ENCODE assay signal across 26 cellular contexts in the genomic region with DNA sequence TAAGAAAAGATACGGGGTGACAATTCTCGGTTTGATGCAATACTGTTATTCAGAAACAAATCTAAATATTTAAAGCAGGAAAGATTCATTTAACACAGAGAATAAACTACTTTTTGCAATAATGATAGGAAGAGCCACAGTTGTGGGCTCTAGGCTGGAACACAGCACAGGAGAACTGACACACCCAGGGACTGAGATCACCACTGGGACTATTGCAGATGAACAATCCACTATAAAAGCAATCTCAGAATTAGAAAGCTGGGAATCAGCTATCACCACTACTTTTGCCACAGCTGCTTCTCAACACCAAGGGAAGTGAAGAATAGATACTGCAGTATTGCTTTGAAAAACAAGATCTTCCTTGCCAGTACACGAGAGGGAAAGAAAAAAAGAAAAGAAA. TPM values are rescaled to one million over a fixed set of nuclear protein-coding genes. Genes with fewer than 3 reads are reported as not detected.
"Had no signal": no experiment of that assay in that cellular context is flagged by ENCODE, and none has a peak within 500 bp of the region (broad histone marks: within the 10 kb centered on the region; RNA-seq: fewer than 3 reads in every experiment).

No MANE protein-coding gene starts in this region.

- FAIRE-seq: K562 had no signal

- H3K36me3 Mint-ChIP-seq: activated naive CD4-positive, alpha-beta T cell treated with anti-CD3 and anti-CD28 coated beads, Interleukin-2, amount 10 ng/mL, durations not matched to agents 7 days and 5 days; activated naive CD8-positive, alpha-beta T cell treated with anti-CD3 and anti-CD28 coated beads for 36 hours had no signal

- H3K9me3 Mint-ChIP-seq: activated CD8-positive, alpha-beta T cell treated with anti-CD3 and anti-CD28 coated beads for 36 hours; T-helper 1 cell treated with Interleukin-12 subunit alpha and Interleukin-12 subunit beta and Interleukin-4 antibody, amounts not matched to agents 30 μg/mL and 1 μg/mL, for 36 hours had no signal

- H3K27ac Mint-ChIP-seq: activated CD8-positive, alpha-beta T cell treated with anti-CD3 and anti-CD28 coated beads for 36 hours; activated naive CD4-positive, alpha-beta T cell treated with anti-CD3 and anti-CD28 coated beads, Interleukin-2, amount 10 ng/mL, durations not matched to agents 7 days and 5 days; activated naive CD8-positive, alpha-beta T cell treated with anti-CD3 and anti-CD28 coated beads for 36 hours; activated T-cell treated with anti-CD3 and anti-CD28 coated beads, Interleukin-2, amount 50 U/mL, for 72 hours; activated T-helper 2 cell treated with anti-CD3 and anti-CD28 coated beads, Interferon-gamma antibody, Interleukin-2, Interleukin-4, amounts not matched to agents 10 μg/mL and 5 μg/mL and 100 μg/mL, durations not matched to agents 14 hours and 24 hours and 36 hours; T-helper 1 cell treated with Interleukin-12 subunit alpha and Interleukin-12 subunit beta and Interleukin-4 antibody, amounts not matched to agents 30 μg/mL and 1 μg/mL, for 36 hours had no signal

- DNase-seq: activated CD4-positive, alpha-beta T cell treated with anti-CD3 and anti-CD28 coated beads for 4 hours; activated CD8-positive, alpha-beta memory T cell treated with anti-CD3 and anti-CD28 coated beads, Interleukin-2, amount 50 U/mL, for 4 hours; activated CD8-positive, alpha-beta T cell treated with anti-CD3 and anti-CD28 coated beads for 36 hours; activated gamma-delta T cell treated with Interleukin-2 at 50 U/mL for 16 hours; activated naive CD4-positive, alpha-beta T cell treated with anti-CD3 and anti-CD28 coated beads, Interleukin-2, amount 10 ng/mL, durations not matched to agents 7 days and 5 days; activated naive CD8-positive, alpha-beta T cell treated with anti-CD3 and anti-CD28 coated beads for 36 hours; activated T-cell treated with anti-CD3 and anti-CD28 coated beads, Interleukin-2, amount 50 U/mL, for 72 hours; adrenal gland; anterior cingulate cortex; central memory CD4-positive, alpha-beta T cell; Karpas-422; NCI-H1092; NCI-H1417; NCI-H2029; NCI-H345; NCI-H510A; NCI-H526 treated with DMSO at 0.1 percent for 48 hours; NCI-H82; NK-92 treated with Interleukin-12 subunit alpha and Interleukin-12 subunit beta, amount 100 ng/mL, for 24 hours; OCI-M1; SHP77 treated with DMSO at 0.1 percent for 48 hours had no signal

- ATAC-seq: activated CD4-positive, CD25-positive, alpha-beta regulatory T cell treated with anti-CD3 and anti-CD28 coated beads, Interleukin-2, amount 50 U/mL, for 24 hours; activated CD8-positive, alpha-beta T cell treated with anti-CD3 and anti-CD28 coated beads for 36 hours; activated T-cell treated with anti-CD3 and anti-CD28 coated beads, Interleukin-2, amount 50 U/mL, for 72 hours; K562; Panc1 had no signal

- H3K27me3 Mint-ChIP-seq: activated CD8-positive, alpha-beta T cell treated with anti-CD3 and anti-CD28 coated beads for 36 hours; activated naive CD4-positive, alpha-beta T cell treated with anti-CD3 and anti-CD28 coated beads, Interleukin-2, amount 10 ng/mL, durations not matched to agents 7 days and 5 days; activated naive CD8-positive, alpha-beta T cell treated with anti-CD3 and anti-CD28 coated beads for 36 hours had no signal

- H3K4me1 Mint-ChIP-seq: activated naive CD4-positive, alpha-beta T cell treated with anti-CD3 and anti-CD28 coated beads, Interleukin-2, amount 10 ng/mL, durations not matched to agents 7 days and 5 days; activated naive CD8-positive, alpha-beta T cell treated with anti-CD3 and anti-CD28 coated beads for 36 hours had no signal

- H3K4me3 Mint-ChIP-seq: activated CD8-positive, alpha-beta T cell treated with anti-CD3 and anti-CD28 coated beads for 36 hours; activated naive CD4-positive, alpha-beta T cell treated with anti-CD3 and anti-CD28 coated beads, Interleukin-2, amount 10 ng/mL, durations not matched to agents 7 days and 5 days; activated naive CD8-positive, alpha-beta T cell treated with anti-CD3 and anti-CD28 coated beads for 36 hours; activated T-cell treated with anti-CD3 and anti-CD28 coated beads, Interleukin-2, amount 50 U/mL, for 72 hours; T-helper 1 cell treated with Interleukin-12 subunit alpha and Interleukin-12 subunit beta and Interleukin-4 antibody, amounts not matched to agents 30 μg/mL and 1 μg/mL, for 36 hours had no signal

RNA-seq across cellular contexts. Expression of a gene that starts 4.1 kb away (rescaled TPM):
- total RNA-seq: activated CD8-positive, alpha-beta T cell treated with anti-CD3 and anti-CD28 coated beads for 36 hours; activated naive CD8-positive, alpha-beta T cell treated with anti-CD3 and anti-CD28 coated beads for 36 hours; activated T-cell treated with anti-CD3 and anti-CD28 coated beads, Interleukin-2, amount 50 U/mL, for 72 hours; activated T-helper 2 cell treated with anti-CD3 and anti-CD28 coated beads, Interferon-gamma antibody, Interleukin-2, Interleukin-4, amounts not matched to agents 10 μg/mL and 5 μg/mL and 100 μg/mL, durations not matched to agents 14 hours and 24 hours and 36 hours; K562 had no signal
